Comparison of ENCODE assay signal across 8 cellular contexts in the genomic region with DNA sequence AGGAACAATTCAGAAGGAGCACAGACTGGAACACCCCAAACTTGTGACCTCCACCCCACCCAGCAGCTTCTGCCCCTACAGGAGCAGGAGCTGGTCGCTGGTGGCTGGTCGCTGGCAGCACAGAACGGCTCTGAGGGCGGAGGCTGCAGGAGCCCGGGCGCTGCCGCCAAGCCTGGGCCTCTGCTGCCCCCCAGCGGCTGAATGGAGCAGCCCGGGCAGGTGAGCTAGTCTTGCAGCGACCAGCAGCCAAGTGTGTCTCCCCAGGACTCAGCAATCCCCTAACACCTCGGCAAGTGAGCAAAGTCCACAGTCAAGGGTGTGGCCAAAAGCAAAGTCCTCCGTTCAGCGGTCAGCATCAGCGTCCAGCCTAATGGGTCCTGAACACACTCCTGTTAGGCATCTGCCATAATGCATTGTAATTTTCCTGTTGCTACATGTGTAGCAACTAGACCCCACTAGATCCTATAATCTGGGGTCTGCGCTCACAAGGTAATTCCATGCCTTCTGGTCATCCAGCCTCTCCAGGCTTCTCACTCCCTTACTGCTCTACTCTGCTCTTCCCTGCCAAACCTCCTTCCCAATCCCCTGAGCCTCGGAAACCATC.
DNase-seq lines count a peak whose midpoint lies in the region; ATAC-seq and TF ChIP-seq lines count a peak whose summit lies in the region.

No MANE protein-coding gene starts in this region.

- peaks cover 99% of the 10 kb centered on the region for H3K27me3 ChIP-seq in WERI-Rb-1 (ENCODE audit: insufficient read depth, low read depth, severe bottlenecking)
- no peaks in the 10 kb centered on the region for H3K27me3 ChIP-seq in brain microvascular endothelial cell (replicated peaks)

- no peak overlapping the region for H3K4me3 ChIP-seq in HFF-Myc (replicated peaks; ENCODE audit: low read depth, low read length)
- no peak overlapping the region for H3K4me3 ChIP-seq in WERI-Rb-1 (ENCODE audit: low read depth, low read length)
- no peak overlapping the region for H3K4me3 ChIP-seq in brain microvascular endothelial cell (ENCODE audit: low read depth, low read length)

- no peaks in the 10 kb centered on the region for H3K9me3 ChIP-seq in WERI-Rb-1 (ENCODE audit: severe bottlenecking)

- H3K36me3 ChIP-seq in WERI-Rb-1 (no peaks in the 10 kb centered on the region), brain microvascular endothelial cell (replicated peaks) (no peaks in the 10 kb centered on the region)

- H3K27ac ChIP-seq in WERI-Rb-1 (no peak overlapping the region), brain microvascular endothelial cell (no peak overlapping the region)

- DNase-seq in DMS153 (lab: John Stamatoyannopoulos, UW) (peak; percentile 67), HFF-Myc (ENCODE audit: extremely low read depth, low read depth) (peak; percentile 17), NCI-H2107 (lab: John Stamatoyannopoulos, UW) (peak; percentile 58), WERI-Rb-1 (peak; percentile 72), brain microvascular endothelial cell (peak; percentile 46), inferior parietal cortex (ENCODE audit: extremely low spot score) (peak; percentile 80)
- peak; percentile 65 to 73 for DNase-seq in stimulated activated CD4-positive, alpha-beta T cell treated with anti-CD3 and anti-CD28 coated beads, Interleukin-15, amount 100 ng/mL, for 1 hour (ENCODE audit: low read depth in 1 of 2, low spot score in 1 of 2)

- peak; percentile 96 for TF ChIP-seq CTCF in HFF-Myc (IDR thresholded peaks at IDR 0.05; ENCODE audit: low read depth, low read length, missing control alignments)
- peak; percentile 99 for TF ChIP-seq CTCF in WERI-Rb-1 (IDR thresholded peaks at IDR 0.05; ENCODE audit: low read depth, low read length)
- TF ChIP-seq CTCF in brain microvascular endothelial cell (IDR thresholded peaks at IDR 0.05; ENCODE audit: low read depth, low read length, missing control alignments), result peak; percentile 96

- in situ Hi-C loops in brain microvascular endothelial cell (cut with HindIII; ENCODE audit: low pct_ligation_motif_present, low sequenced_read_pairs), result no loop called here

- ATAC-seq in GM18520 (IDR thresholded peaks at IDR 0.05; ENCODE audit: unreplicated experiment), result no peak

Comparison
In these comparisons a context has a peak if more than half of its experiments do, and no peak if none do; other contexts are left out.
1. DNase-seq: peak in every context shown above with its lines; median percentile 80 in inferior parietal cortex; 72 in WERI-Rb-1; 69 in stimulated activated CD4-positive, alpha-beta T cell treated with anti-CD3 and anti-CD28 coated beads, Interleukin-15, amount 100 ng/mL, for 1 hour; 67 in DMS153; 58 in NCI-H2107; 46 in brain microvascular endothelial cell; 17 in HFF-Myc.